15 cellular contexts compared by ENCODE assay signal in genomic region chrX:70552174-70552704, GRCh38.
"Had no signal": no experiment of that assay in that cellular context is flagged by ENCODE, and none has a peak within 500 bp of the region (broad histone marks: within the 10 kb centered on the region; RNA-seq: fewer than 3 reads in every experiment).

No MANE protein-coding gene starts in this region.

- H3K9me3 ChIP-seq: left ventricle myocardium inferior, sigmoid colon, suprapubic skin, upper lobe of left lung had no signal

- DNase-seq: activated CD4-positive, alpha-beta memory T cell treated with anti-CD3 and anti-CD28 coated beads for 36 hours; activated CD4-positive, alpha-beta T cell treated with anti-CD3 and anti-CD28 coated beads for 1 hour; activated effector memory CD4-positive, alpha-beta T cell treated with anti-CD3 and anti-CD28 coated beads, Interleukin-2, amount 50 U/mL, for 16 hours; activated T-cell treated with anti-CD3 and anti-CD28 coated beads, Interleukin-2, amount 50 U/mL, for 4 hours; amygdala; cerebellar nuclear complex; endodermal cell; erythroblast; foreskin keratinocyte; left ventricle myocardium inferior; sigmoid colon; stimulated activated CD4-positive, alpha-beta T cell treated with anti-CD3 and anti-CD28 coated beads, Interleukin-2, amount 100 ng/mL, for 24 hours; stimulated activated naive CD4-positive, alpha-beta T cell; upper lobe of left lung had no signal

- H3K4me3 ChIP-seq: left ventricle myocardium inferior, sigmoid colon, suprapubic skin, upper lobe of left lung had no signal

- H3K4me1 ChIP-seq: foreskin keratinocyte, left ventricle myocardium inferior, sigmoid colon, suprapubic skin, upper lobe of left lung had no signal

- H3K36me3 ChIP-seq: left ventricle myocardium inferior, sigmoid colon, suprapubic skin, upper lobe of left lung had no signal

- H3K27ac ChIP-seq: foreskin keratinocyte, left ventricle myocardium inferior, sigmoid colon, suprapubic skin, upper lobe of left lung had no signal

- H3K27me3 ChIP-seq: foreskin keratinocyte, sigmoid colon, suprapubic skin, upper lobe of left lung had no signal
